In genomic region chr19:45468159-45468651, GRCh38 we compare ENCODE assay signal across 8 cellular contexts. TPM values are rescaled to one million over a fixed set of nuclear protein-coding genes. Genes with fewer than 3 reads are reported as not detected.
DNase-seq lines count a peak whose midpoint lies in the region; ATAC-seq and TF ChIP-seq lines count a peak whose summit lies in the region.

No MANE protein-coding gene starts in this region.

- ATAC-seq in HG03354 (IDR thresholded peaks at IDR 0.05; ENCODE audit: poor library complexity, severe bottlenecking, unreplicated experiment) = peak; percentile 3
- ATAC-seq in psoas muscle = peak in 2 of 4 donors; percentile 3 to 4
- ATAC-seq in GM19452 (IDR thresholded peaks at IDR 0.05; ENCODE audit: unreplicated experiment) = no peak
- no peak for ATAC-seq in HG02852 (IDR thresholded peaks at IDR 0.05; ENCODE audit: unreplicated experiment)

- TF ChIP-seq CTCF in BJ (IDR thresholded peaks at IDR 0.05; ENCODE audit: insufficient read depth, low read depth, low read length) = no peak
- peak; percentile 19 for TF ChIP-seq CTCF in fibroblast of mammary gland (conservative IDR thresholded peaks at IDR 0.05; ENCODE audit: control insufficient read depth, insufficient read depth, low read depth, low read length)
- no peak for TF ChIP-seq CTCF in psoas muscle (IDR thresholded peaks at IDR 0.05)

- H3K9me3 ChIP-seq in psoas muscle = no peaks in the 10 kb centered on the region

- POLR2A ChIA-PET in BJ (lab: Charles Lee) = interaction anchor here (1.0 to 1.5 kb wide), 2 partner anchors 13 to 14 kb away, joined by 5 to 11 read pairs; no protein-coding TSS in a partner anchor

- no peak for DNase-seq in BJ (ENCODE audit: low read depth)
- DNase-seq in activated CD8-positive, alpha-beta memory T cell treated with anti-CD3 and anti-CD28 coated beads for 24 hours = peak; percentile 74
- no peak for DNase-seq in fibroblast of mammary gland (ENCODE audit: low read depth)
- peak; percentile 40 to 64 for DNase-seq in psoas muscle
- no peak for DNase-seq in AML-193 (lab: John Stamatoyannopoulos, UW)

- peaks cover 13% of the 10 kb centered on the region for H3K4me1 ChIP-seq in psoas muscle

- CTCF ChIA-PET in BJ (lab: Yijun Ruan, JAX) = interaction anchor here (0.6 to 4.7 kb wide), 6 partner anchors 10 to 66 kb away, joined by 3 to 64 read pairs (median 20); no protein-coding TSS in a partner anchor

- WGBS in psoas muscle, 3 donors = 0 to 1% (median 0%) methylated on average over 31 of the region's 31 CpGs

- H3K36me3 ChIP-seq in BJ (ENCODE audit: control insufficient read depth, insufficient read depth, low read length) (no peaks in the 10 kb centered on the region), psoas muscle (ENCODE audit: insufficient read depth in 1 of 2, low read depth in 1 of 2) (no peaks in the 10 kb centered on the region)

- peak overlapping the region; percentile 88 for H3K27ac ChIP-seq in psoas muscle

- H3K27me3 ChIP-seq in BJ (ENCODE audit: control insufficient read depth, insufficient read depth, low read length) (no peaks in the 10 kb centered on the region), psoas muscle (ENCODE audit: insufficient read depth in 3 of 3, low read length in 2 of 3) (no peaks in the 10 kb centered on the region)

- peak overlapping the region; percentile 77 for H3K4me3 ChIP-seq in BJ (ENCODE audit: low read depth, low read length)
- peak overlapping the region; percentile 93 for H3K4me3 ChIP-seq in fibroblast of mammary gland (ENCODE audit: control insufficient read depth, low read depth, low read length)
- H3K4me3 ChIP-seq in psoas muscle = peak overlapping the region; percentile 86

- intact Hi-C loops in psoas muscle (cut with DNase I) = no loop called here

RNA-seq across cellular contexts. Expression of gene FOSB, which starts 0.4 kb away (rescaled TPM):
- polyA plus RNA-seq in BJ (2011; rRNA removed) (2.6 and 4.5 TPM in 2 replicates), psoas muscle (1 to 10 TPM in 1 of 3 donors, under 1 TPM in 2; 0.41 to 5.4 (median 0.65) TPM)
- 10.1 and 15.8 TPM in 2 replicates for polyA minus RNA-seq in BJ (2011; rRNA and poly(A)+ RNA removed)
- 1 to 10 TPM in 3 of 4 donors, under 1 TPM in 1; 0.32 to 9.4 (median 1.7) TPM for total RNA-seq in psoas muscle

RNA-seq across cellular contexts. Expression of gene RTN2, which starts 28.6 kb away (rescaled TPM):
- polyA plus RNA-seq in BJ (2011; rRNA removed) = 27.3 and 42.3 TPM in 2 replicates
- 19.1 and 27.1 TPM in 2 replicates for polyA minus RNA-seq in BJ (2011; rRNA and poly(A)+ RNA removed)
- 100 to 1,000 TPM; 214 to 272 (median 242) TPM for total RNA-seq in psoas muscle
- polyA plus RNA-seq in psoas muscle = 100 to 1,000 TPM in 1 of 3 donors, 10 to 100 TPM in 2; 46.6 to 199 (median 85.8) TPM

RNA-seq across cellular contexts. Expression of gene PPM1N, which starts 30.0 kb away (rescaled TPM):
- polyA plus RNA-seq in BJ (2011; rRNA removed) = 1.0 and 1.2 TPM in 2 replicates
- 0.66 TPM in 1 of 2 replicates, not detected in the other for polyA minus RNA-seq in BJ (2011; rRNA and poly(A)+ RNA removed)
- under 1 TPM in 1 of 4 donors, not detected in 3; 0.60 TPM for total RNA-seq in psoas muscle
- under 1 TPM; 0.29 to 0.90 (median 0.31) TPM for polyA plus RNA-seq in psoas muscle

RNA-seq across cellular contexts. Expression of gene VASP, which starts 39.1 kb away (rescaled TPM):
- polyA plus RNA-seq in BJ (2011; rRNA removed) (110 and 117 TPM in 2 replicates), psoas muscle (10 to 100 TPM; 13.5 to 76.3 (median 14.6) TPM)
- 119 and 157 TPM in 2 replicates for polyA minus RNA-seq in BJ (2011; rRNA and poly(A)+ RNA removed)
- total RNA-seq in psoas muscle = 10 to 100 TPM; 14.2 to 32.8 (median 23.2) TPM

RNA-seq across cellular contexts. Expression of gene ERCC1, which starts 44.5 kb away (rescaled TPM):
- polyA plus RNA-seq in BJ (2011; rRNA removed) (84.3 and 121 TPM in 2 replicates), psoas muscle (1,000 to 10,000 TPM in 1 of 3 donors, 10 to 100 TPM in 2; 84.6 to 2,153 (median 96.4) TPM)
- 69.3 and 116 TPM in 2 replicates for polyA minus RNA-seq in BJ (2011; rRNA and poly(A)+ RNA removed)
- 100 to 1,000 TPM in 1 of 4 donors, 10 to 100 TPM in 3; 59.5 to 145 (median 74.2) TPM for total RNA-seq in psoas muscle

Comparison
In these comparisons a context has a peak if more than half of its experiments do, and no peak if none do; other contexts are left out.
1. DNase-seq: peak in activated CD8-positive, alpha-beta memory T cell treated with anti-CD3 and anti-CD28 coated beads for 24 hours (single experiment) and psoas muscle (2 of 2); none in BJ (single experiment), fibroblast of mammary gland (single experiment) and AML-193 (0 of 2).
2. Peak in every context shown above with its lines, with median percentiles within 50 percentile points of each other: H3K4me3 ChIP-seq.